In the genomic region with DNA sequence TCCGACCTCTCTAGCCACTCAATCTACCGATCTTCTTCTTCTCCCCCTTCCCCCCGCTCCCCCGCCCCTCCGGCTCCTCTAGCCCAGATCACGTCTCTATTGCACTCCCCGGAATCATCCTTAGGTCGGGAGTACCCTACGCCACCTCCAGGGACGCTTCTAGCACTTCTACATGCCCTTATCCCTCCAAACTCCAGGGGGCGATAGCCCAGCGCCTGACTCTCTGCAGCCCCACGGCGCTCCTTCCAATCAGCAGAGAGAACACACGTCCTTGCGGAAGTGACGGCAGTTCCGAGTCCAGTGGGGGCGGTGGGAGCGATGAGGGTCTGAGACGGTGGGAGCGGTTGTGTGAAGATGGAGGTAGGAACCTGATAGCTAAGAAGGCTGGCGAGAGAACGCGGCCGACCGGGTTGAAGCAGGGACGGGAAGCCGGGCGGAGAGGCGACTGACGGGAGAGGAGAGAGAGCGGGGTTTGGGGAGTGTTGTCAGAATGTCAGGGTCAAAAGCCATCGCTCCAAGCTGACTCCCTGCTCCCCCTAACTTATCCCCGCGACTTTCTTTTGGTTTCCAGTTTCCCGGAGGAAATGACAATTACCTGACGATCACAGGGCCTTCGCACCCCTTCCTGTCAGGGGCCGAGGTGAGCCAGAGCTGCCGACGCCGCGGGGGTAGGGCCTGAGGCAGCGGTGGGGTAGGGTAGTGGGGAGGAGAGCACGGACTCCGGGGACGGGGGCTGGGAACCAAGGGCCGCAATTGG, we compare ENCODE assay signal across 8 cellular contexts. TPM values are rescaled to one million over a fixed set of nuclear protein-coding genes. Genes with fewer than 3 reads are reported as not detected.
A peak's percentile ranks its signal among the peaks of the same experiment; 100 is the strongest.
DNase-seq lines count a peak whose midpoint lies in the region; ATAC-seq, FAIRE-seq and TF ChIP-seq lines count a peak whose summit lies in the region.

RAB2B (minus strand) TSS at position 35 of the 757 bp plus-strand sequence. CDS start 87 bp downstream, outside the sequence.
TOX4 (plus strand) TSS at position 271 of the 757 bp plus-strand sequence; CDS start at position 355, 84 bp downstream.

- H2AK5ac ChIP-seq in H1 (ENCODE audit: low read depth, low read length) (no peak within 1 kb of the TSS), mesenchymal stem cell (ENCODE audit: low read length, severe bottlenecking) (no peak within 1 kb of the TSS)

- peak within 1 kb of the TSS; percentile 87; the same call in 1 of the 2 replicates for H2AFZ ChIP-seq in H1 (ENCODE audit: low read length)
- H2AFZ ChIP-seq in mesenchymal stem cell (ENCODE audit: low read depth, low read length): peak within 1 kb of the TSS; percentile 60

- H4K8ac ChIP-seq in H1 (ENCODE audit: extremely low read depth, insufficient read depth, low read length): no peak within 1 kb of the TSS; the same call in 1 of the 2 replicates
- H4K8ac ChIP-seq in mesenchymal stem cell (ENCODE audit: low read length): peak within 1 kb of the TSS; percentile 72

- H3K36me3 ChIP-seq in H1 (ENCODE audit: control insufficient read depth in 2 of 4, insufficient read depth in 4 of 4, low read length in 3 of 4) (peaks cover 0 to 16% (median 10%) of the 10 kb centered on the region in 4 experiments; a peak in 6 of 8 replicates), mesenchymal stem cell (ENCODE audit: control insufficient read depth in 1 of 2, insufficient read depth in 2 of 2, low read depth in 1 of 2, low read length in 2 of 2) (peaks cover 4 to 35% of the 10 kb centered on the region in 2 experiments)

- no peaks in the 10 kb centered on the region; the same call in 1 of the 2 replicates for H3K23me2 ChIP-seq in H1 (ENCODE audit: low read depth, low read length)

- H2BK15ac ChIP-seq in H1 (ENCODE audit: low read length) (no peak within 1 kb of the TSS), mesenchymal stem cell (ENCODE audit: low read depth, poor library complexity, severe bottlenecking) (no peak within 1 kb of the TSS)

- peak; percentile 99 for ATAC-seq in GM19463 (IDR thresholded peaks at IDR 0.05; ENCODE audit: unreplicated experiment)

- H2BK12ac ChIP-seq in H1 (ENCODE audit: low read depth, low read length): no peak within 1 kb of the TSS; the same call in 1 of the 2 replicates
- H2BK12ac ChIP-seq in mesenchymal stem cell (ENCODE audit: low read length in 2 of 2): no peak within 1 kb of the TSS

- H3K4me2 ChIP-seq in H1 (ENCODE audit: insufficient read depth in 1 of 2, low read depth in 2 of 2, low read length in 2 of 2) (peak within 1 kb of the TSS; percentile 72 to 73), mesenchymal stem cell (ENCODE audit: low read length, poor library complexity, severe bottlenecking) (peak within 1 kb of the TSS; percentile 59)

- peak within 1 kb of the TSS; percentile 69 to 96 (median 82) for H3K9ac ChIP-seq in H1 (replicated peaks in 1 of 4; ENCODE audit: extremely low read depth in 1 of 4, low read depth in 3 of 4, low read length in 3 of 4)
- H3K9ac ChIP-seq in mesenchymal stem cell (ENCODE audit: low read length): peak within 1 kb of the TSS; percentile 95

- peak in 1 of 2 experiments; percentile 66; a peak in 2 of 3 replicates for TF ChIP-seq EP300 in H1 (IDR thresholded peaks at IDR 0.05; ENCODE audit: borderline replicate concordance in 1 of 2, low read depth in 2 of 2, low read length in 2 of 2)

- WGBS in H1 (ENCODE audit: extremely low coverage in 1 of 2, insufficient coverage in 1 of 2, insufficient read length in 1 of 2, insufficient replicate concordance in 2 of 2, low coverage in 1 of 2, low lambda C conversion rate in 2 of 2, missing lambda C conversion rate in 1 of 2), 2 experiments: 3% methylated on average over 35 of the region's 49 CpGs; no CpG with 5 or more reads in 1 of the 2 experiments
- under 1% methylated on average over 37 of the region's 49 CpGs for WGBS in mesenchymal stem cell

- H2BK20ac ChIP-seq in H1 (ENCODE audit: low read length): no peak within 1 kb of the TSS

- peak; percentile 86 for FAIRE-seq in H1 (lab: Jason Lieb, UNC)

- no peaks in the 10 kb centered on the region for H3K79me1 ChIP-seq in H1 (ENCODE audit: low read depth, low read length)
- peaks cover 7% of the 10 kb centered on the region for H3K79me1 ChIP-seq in mesenchymal stem cell (replicated peaks; ENCODE audit: low read length, poor library complexity, severe bottlenecking)

- peak within 1 kb of the TSS; percentile 53; the same call in 1 of the 2 replicates for H3K18ac ChIP-seq in H1 (ENCODE audit: extremely low read depth, low read length)
- H3K18ac ChIP-seq in mesenchymal stem cell (ENCODE audit: low read depth in 1 of 2, low read length in 2 of 2): peak within 1 kb of the TSS; percentile 75 to 82

- H3K4me3 ChIP-seq in H1 (ENCODE audit: extremely low read depth in 1 of 4, insufficient read depth in 2 of 4, low read depth in 3 of 4, low read length in 4 of 4): peak within 1 kb of the TSS; percentile 88 to 100 (median 96)
- H3K4me3 ChIP-seq in mesenchymal stem cell (ENCODE audit: insufficient read depth in 1 of 2, low read depth in 1 of 2, low read length in 2 of 2): peak within 1 kb of the TSS; percentile 92 to 94

- H2BK5ac ChIP-seq in H1 (ENCODE audit: low read depth, low read length) (peak within 1 kb of the TSS; percentile 54), mesenchymal stem cell (ENCODE audit: low read depth, low read length, poor library complexity, severe bottlenecking) (peak within 1 kb of the TSS; percentile 83)

- CTCF ChIA-PET in H1 (lab: Charles Lee; ENCODE audit: partially characterized antibody): interaction anchor here (0.6 to 3.0 kb wide), 32 partner anchors 9 to 103 kb away, joined by 3 to 27 read pairs (median 4); partner anchors contain the start of genes CHD8, METTL3, OR10G3 and SALL2

- H2BK120ac ChIP-seq in H1 (replicated peaks; ENCODE audit: low read depth, low read length): no peak within 1 kb of the TSS
- H2BK120ac ChIP-seq in mesenchymal stem cell (ENCODE audit: low read depth, low read length): peak within 1 kb of the TSS; percentile 49

- POLR2A ChIA-PET in H1 (lab: Charles Lee; ENCODE audit: partially characterized antibody): interaction anchor here (0.7 to 5.6 kb wide), 16 partner anchors 11 to 93 kb away, joined by 3 to 23 read pairs (median 6); partner anchors contain the start of genes METTL3, SALL2 and SUPT16H

- H4K91ac ChIP-seq in H1 (replicated peaks; ENCODE audit: insufficient read length, low read length) (no peak within 1 kb of the TSS), mesenchymal stem cell (ENCODE audit: low read length) (no peak within 1 kb of the TSS)

- H3K4ac ChIP-seq in H1 (replicated peaks; ENCODE audit: insufficient read length, low read depth, low read length) (no peak within 1 kb of the TSS), mesenchymal stem cell (ENCODE audit: low read depth in 1 of 2, low read length in 2 of 2) (peak within 1 kb of the TSS in 1 of 2 experiments; percentile 81)

- H3K27ac ChIP-seq in H1 (ENCODE audit: low read depth, low read length) (peak within 1 kb of the TSS; percentile 36), mesenchymal stem cell (ENCODE audit: low read length, poor library complexity, severe bottlenecking) (peak within 1 kb of the TSS; percentile 83)

- peaks cover 0 to 39% of the 10 kb centered on the region in 2 experiments; a peak in 3 of 4 replicates for H3K79me2 ChIP-seq in H1 (ENCODE audit: control insufficient read depth in 1 of 2, insufficient read depth in 2 of 2, low read length in 2 of 2)

- H4K20me1 ChIP-seq in H1 (replicated peaks in 1 of 2; ENCODE audit: control insufficient read depth in 1 of 2, insufficient read depth in 2 of 2, low read length in 2 of 2): no peaks in the 10 kb centered on the region

- TF ChIP-seq RAD21 in H1 (IDR thresholded peaks at IDR 0.05 in 1 of 2, conservative IDR thresholded peaks at IDR 0.05 in 1 of 2; ENCODE audit: low read depth in 2 of 2, low read length in 2 of 2): peak; percentile 41 to 53; a peak in 3 of 4 replicates

- TF ChIP-seq POLR2A in H1 (IDR thresholded peaks at IDR 0.05; ENCODE audit: control extremely low read depth in 1 of 2, low read depth in 2 of 2, low read length in 2 of 2): peak in 1 of 2 experiments; percentile 71; a peak in 2 of 3 replicates

- H3K4me1 ChIP-seq in H1 (replicated peaks in 1 of 4; ENCODE audit: control insufficient read depth in 3 of 4, insufficient read depth in 4 of 4, low read length in 3 of 4): no peaks in the 10 kb centered on the region; a peak in 1 of 7 replicates
- H3K4me1 ChIP-seq in mesenchymal stem cell (ENCODE audit: control insufficient read depth, insufficient read depth, low read depth, low read length): peaks cover 3% of the 10 kb centered on the region

- H3K14ac ChIP-seq in H1 (ENCODE audit: insufficient read length): no peak within 1 kb of the TSS
- H3K14ac ChIP-seq in mesenchymal stem cell (ENCODE audit: low read length in 2 of 2): peak within 1 kb of the TSS in 1 of 2 experiments; percentile 75

- peak within 1 kb of the TSS; percentile 86 for H4K5ac ChIP-seq in H1 (ENCODE audit: insufficient read length, low read depth, low read length)

- no peak within 1 kb of the TSS for H3K56ac ChIP-seq in H1 (replicated peaks; ENCODE audit: insufficient read length, low read depth, low read length)

- H3K27me3 ChIP-seq in H1 (replicated peaks in 1 of 4; ENCODE audit: control insufficient read depth in 3 of 4, extremely low read depth in 1 of 4, insufficient read depth in 3 of 4, low read length in 3 of 4): no peaks in the 10 kb centered on the region
- H3K27me3 ChIP-seq in mesenchymal stem cell (ENCODE audit: control insufficient read depth in 1 of 2, insufficient read depth in 1 of 2, low read length in 2 of 2): no peaks in the 10 kb centered on the region

- no peak within 1 kb of the TSS for H3K23ac ChIP-seq in H1 (ENCODE audit: insufficient read length)
- H3K23ac ChIP-seq in mesenchymal stem cell (ENCODE audit: low read length in 2 of 2): no peak within 1 kb of the TSS

- TF ChIP-seq CTCF in H1 (IDR thresholded peaks at IDR 0.05; ENCODE audit: control extremely low read depth in 1 of 3, insufficient read depth in 1 of 3, low read depth in 1 of 3, low read length in 3 of 3): peak; percentile 83 to 99 (median 99)

- H3K9me3 ChIP-seq in H1 (ENCODE audit: insufficient read depth in 2 of 2, low read depth in 1 of 2, low read length in 1 of 2): no peaks in the 10 kb centered on the region
- no peaks in the 10 kb centered on the region for H3K9me3 ChIP-seq in mesenchymal stem cell (ENCODE audit: control insufficient read depth, low read length)

- DNase-seq in COLO668 (lab: John Stamatoyannopoulos, UW; ENCODE audit: unreplicated experiment): peak; percentile 97
- peak; percentile 96 for DNase-seq in HS-27A (ENCODE audit: low read depth)
- DNase-seq in NK-92 (lab: John Stamatoyannopoulos, UW; ENCODE audit: unreplicated experiment): peak; percentile 77
- DNase-seq in activated CD8-positive, alpha-beta memory T cell treated with anti-CD3 and anti-CD28 coated beads for 4 hours (ENCODE audit: low read depth in 2 of 2): peak; percentile 88 to 92
- DNase-seq in H1 (ENCODE audit: low read depth in 1 of 2, low spot score in 2 of 2): peak; percentile 95 to 96
- peak; percentile 99 for DNase-seq in mesenchymal stem cell
- DNase-seq in stimulated activated CD8-positive, alpha-beta memory T cell treated with anti-CD3 and anti-CD28 coated beads, Interleukin-15, amount 100 ng/mL, for 1 hour (ENCODE audit: low read depth): peak; percentile 86

RNA-seq across cellular contexts. Expression of gene RAB2B, which starts in this region (rescaled TPM):
- 26.1 and 27.6 TPM in 2 replicates for total RNA-seq in H1 (2021; fragmentation: NEBNext Ultra II Directional; extraction: Animal tissue kit (Norgen Biotek cat#: 25700))
- polyA plus RNA-seq in H1 (2011; rRNA removed): 13.6 and 23.4 TPM in 2 replicates
- polyA plus RNA-seq in H1 (2011; cell fraction: cytosol; rRNA removed): 18.6 TPM
- 14.0 TPM for polyA plus RNA-seq in H1 (2011; cell fraction: nucleus; rRNA removed)
- polyA plus RNA-seq in H1 (2012, experiment 1 of 2): 18.6 to 25.3 TPM (median 19.8 TPM) in 4 replicates
- polyA plus RNA-seq in H1 (2012, experiment 2 of 2): 14.8 TPM
- 17.0 TPM for polyA plus RNA-seq in H1 (2013, experiment 1 of 2)
- polyA plus RNA-seq in H1 (2013, experiment 2 of 2): 16.2 TPM
- 25.3 and 43.2 TPM in 2 replicates for polyA minus RNA-seq in H1 (2011; rRNA and poly(A)+ RNA removed)
- 18.8 TPM for polyA minus RNA-seq in H1 (2011; cell fraction: cytosol; rRNA and poly(A)+ RNA removed)
- 22.2 TPM for polyA minus RNA-seq in H1 (2011; cell fraction: nucleus; rRNA and poly(A)+ RNA removed)
- polyA plus RNA-seq in mesenchymal stem cell (2013, experiment 1 of 2): 21.3 TPM
- 20.2 TPM for polyA plus RNA-seq in mesenchymal stem cell (2013, experiment 2 of 2)

RNA-seq across cellular contexts. Expression of gene TOX4, which starts in this region (rescaled TPM):
- 49.5 and 58.3 TPM in 2 replicates for total RNA-seq in H1 (2021; fragmentation: NEBNext Ultra II Directional; extraction: Animal tissue kit (Norgen Biotek cat#: 25700))
- 50.5 and 51.5 TPM in 2 replicates for polyA plus RNA-seq in H1 (2011; rRNA removed)
- 52.1 TPM for polyA plus RNA-seq in H1 (2011; cell fraction: cytosol; rRNA removed)
- 70.9 TPM for polyA plus RNA-seq in H1 (2011; cell fraction: nucleus; rRNA removed)
- 45.9 to 65.6 TPM (median 59.1 TPM) in 4 replicates for polyA plus RNA-seq in H1 (2012, experiment 1 of 2)
- polyA plus RNA-seq in H1 (2012, experiment 2 of 2): 41.6 TPM
- polyA plus RNA-seq in H1 (2013, experiment 1 of 2): 35.1 TPM
- polyA plus RNA-seq in H1 (2013, experiment 2 of 2): 32.5 TPM
- 122 and 145 TPM in 2 replicates for polyA minus RNA-seq in H1 (2011; rRNA and poly(A)+ RNA removed)
- 29.7 TPM for polyA minus RNA-seq in H1 (2011; cell fraction: cytosol; rRNA and poly(A)+ RNA removed)
- polyA minus RNA-seq in H1 (2011; cell fraction: nucleus; rRNA and poly(A)+ RNA removed): 31.1 TPM
- polyA plus RNA-seq in mesenchymal stem cell (2013, experiment 1 of 2): 61.3 TPM
- 60.5 TPM for polyA plus RNA-seq in mesenchymal stem cell (2013, experiment 2 of 2)

Comparison
In these comparisons a context has a peak if more than half of its experiments do, and no peak if none do; other contexts are left out.
1. Peak in every context shown above with its lines: DNase-seq, ATAC-seq, H3K4me3 ChIP-seq and H3K27ac ChIP-seq.